Comparison of ENCODE assay signal across 10 cellular contexts in genomic region chrX:54452920-54453319, GRCh38. TPM values are rescaled to one million over a fixed set of nuclear protein-coding genes. Genes with fewer than 3 reads are reported as not detected.
DNase-seq lines count a peak whose midpoint lies in the region; ATAC-seq and TF ChIP-seq lines count a peak whose summit lies in the region.
"Had no signal": no experiment of that assay in that cellular context is flagged by ENCODE, and none has a peak within 500 bp of the region (broad histone marks: within the 10 kb centered on the region; RNA-seq: fewer than 3 reads in every experiment).

No MANE protein-coding gene starts in this region.

- peaks cover 18% of the 10 kb centered on the region for H3K36me3 Mint-ChIP-seq in GM23338 (ENCODE audit: low read depth)

- no peaks in the 10 kb centered on the region for H3K79me2 ChIP-seq in GM23338 (replicated peaks; ENCODE audit: insufficient read depth)

- ATAC-seq in GM23338, result peak; percentile 93
- ATAC-seq in HG02970 (IDR thresholded peaks at IDR 0.05; ENCODE audit: low FRiP score, unreplicated experiment), result no peak
- no peak for ATAC-seq in activated CD4-positive, CD25-positive, alpha-beta regulatory T cell treated with anti-CD3 and anti-CD28 coated beads, Interleukin-2, amount 50 U/mL, for 24 hours

- no peaks in the 10 kb centered on the region for H4K20me1 ChIP-seq in GM23338 (replicated peaks; ENCODE audit: insufficient read depth)

- TF ChIP-seq CTCF in AG09309 (IDR thresholded peaks at IDR 0.05; ENCODE audit: control insufficient read depth, insufficient read depth, low read depth, low read length, missing control alignments) (peak; percentile 30), GM23338 (conservative IDR thresholded peaks at IDR 0.05; ENCODE audit: low read depth in 2 of 2) (peak; percentile 43 to 59), foreskin fibroblast (IDR thresholded peaks at IDR 0.05; ENCODE audit: low read depth, low read length) (peak; percentile 14)

- H3K4me3 Mint-ChIP-seq in GM23338, result no peak overlapping the region

- H3K27me3 ChIP-seq in GM23338 (ENCODE audit: insufficient read depth), result no peaks in the 10 kb centered on the region

- no peaks in the 10 kb centered on the region for H3K9me2 ChIP-seq in GM23338 (ENCODE audit: insufficient read depth)

- no peak overlapping the region for H3K27ac Mint-ChIP-seq in GM23338

- no peaks in the 10 kb centered on the region for H3K36me3 ChIP-seq in GM23338 (ENCODE audit: insufficient read depth)

- no peaks in the 10 kb centered on the region for H3K4me1 ChIP-seq in GM23338 (ENCODE audit: insufficient read depth)

- H3K27ac ChIP-seq in GM23338 (ENCODE audit: low read depth), result no peak overlapping the region

- H3K4me2 ChIP-seq in GM23338, result no peak overlapping the region

- no peaks in the 10 kb centered on the region for H3F3A ChIP-seq in GM23338 (replicated peaks; ENCODE audit: low read depth)

- H3K4me3 ChIP-seq in AG09309 (ENCODE audit: control insufficient read depth, low read depth, low read length) (no peak overlapping the region), GM23338 (no peak overlapping the region), foreskin fibroblast (ENCODE audit: low read depth in 1 of 2, low read length in 2 of 2) (no peak overlapping the region)

- no peaks in the 10 kb centered on the region for H3K27me3 Mint-ChIP-seq in GM23338 (ENCODE audit: insufficient read depth, low read depth, poor library complexity)

- H3K9me3 Mint-ChIP-seq in GM23338, result no peaks in the 10 kb centered on the region

- DNase-seq in AG09309 (ENCODE audit: low read depth), result no peak
- peak; percentile 58 for DNase-seq in GM23338 (ENCODE audit: low spot score)
- peak; percentile 59 to 64 for DNase-seq in SHP77 (lab: John Stamatoyannopoulos, UW)
- peak in 1 of 2 donors; percentile 34 for DNase-seq in foreskin fibroblast
- DNase-seq in stimulated activated CD8-positive, alpha-beta memory T cell treated with anti-CD3 and anti-CD28 coated beads, Interleukin-4, amount 100 ng/mL, for 48 hours, result no peak
- DNase-seq in occipital lobe (lab: John Stamatoyannopoulos, UW), result no peak
- DNase-seq: hypothalamus, NCI-H510A had no signal

- no peak overlapping the region for H2AFZ ChIP-seq in GM23338

- H3K4me1 Mint-ChIP-seq in GM23338, result peaks cover 3% of the 10 kb centered on the region

TF ChIP-seq in GM23338, 12 proteins besides CTCF, POLR2A, EP300 and RAD21 (continues in another document):
- no peak for TF ChIP-seq CREB1 (CRISPR knock-in tag; IDR thresholded peaks at IDR 0.05; ENCODE audit: low read depth)
- TF ChIP-seq EZH2phosphoT487 (IDR thresholded peaks at IDR 0.05; ENCODE audit: unreplicated experiment), result no peak
- TF ChIP-seq POLR2AphosphoS5 (IDR thresholded peaks at IDR 0.05; ENCODE audit: low read depth), result no peak
- TF ChIP-seq STAT1 (IDR thresholded peaks at IDR 0.05; ENCODE audit: unreplicated experiment), result no peak
- TF ChIP-seq, protein P1, sequence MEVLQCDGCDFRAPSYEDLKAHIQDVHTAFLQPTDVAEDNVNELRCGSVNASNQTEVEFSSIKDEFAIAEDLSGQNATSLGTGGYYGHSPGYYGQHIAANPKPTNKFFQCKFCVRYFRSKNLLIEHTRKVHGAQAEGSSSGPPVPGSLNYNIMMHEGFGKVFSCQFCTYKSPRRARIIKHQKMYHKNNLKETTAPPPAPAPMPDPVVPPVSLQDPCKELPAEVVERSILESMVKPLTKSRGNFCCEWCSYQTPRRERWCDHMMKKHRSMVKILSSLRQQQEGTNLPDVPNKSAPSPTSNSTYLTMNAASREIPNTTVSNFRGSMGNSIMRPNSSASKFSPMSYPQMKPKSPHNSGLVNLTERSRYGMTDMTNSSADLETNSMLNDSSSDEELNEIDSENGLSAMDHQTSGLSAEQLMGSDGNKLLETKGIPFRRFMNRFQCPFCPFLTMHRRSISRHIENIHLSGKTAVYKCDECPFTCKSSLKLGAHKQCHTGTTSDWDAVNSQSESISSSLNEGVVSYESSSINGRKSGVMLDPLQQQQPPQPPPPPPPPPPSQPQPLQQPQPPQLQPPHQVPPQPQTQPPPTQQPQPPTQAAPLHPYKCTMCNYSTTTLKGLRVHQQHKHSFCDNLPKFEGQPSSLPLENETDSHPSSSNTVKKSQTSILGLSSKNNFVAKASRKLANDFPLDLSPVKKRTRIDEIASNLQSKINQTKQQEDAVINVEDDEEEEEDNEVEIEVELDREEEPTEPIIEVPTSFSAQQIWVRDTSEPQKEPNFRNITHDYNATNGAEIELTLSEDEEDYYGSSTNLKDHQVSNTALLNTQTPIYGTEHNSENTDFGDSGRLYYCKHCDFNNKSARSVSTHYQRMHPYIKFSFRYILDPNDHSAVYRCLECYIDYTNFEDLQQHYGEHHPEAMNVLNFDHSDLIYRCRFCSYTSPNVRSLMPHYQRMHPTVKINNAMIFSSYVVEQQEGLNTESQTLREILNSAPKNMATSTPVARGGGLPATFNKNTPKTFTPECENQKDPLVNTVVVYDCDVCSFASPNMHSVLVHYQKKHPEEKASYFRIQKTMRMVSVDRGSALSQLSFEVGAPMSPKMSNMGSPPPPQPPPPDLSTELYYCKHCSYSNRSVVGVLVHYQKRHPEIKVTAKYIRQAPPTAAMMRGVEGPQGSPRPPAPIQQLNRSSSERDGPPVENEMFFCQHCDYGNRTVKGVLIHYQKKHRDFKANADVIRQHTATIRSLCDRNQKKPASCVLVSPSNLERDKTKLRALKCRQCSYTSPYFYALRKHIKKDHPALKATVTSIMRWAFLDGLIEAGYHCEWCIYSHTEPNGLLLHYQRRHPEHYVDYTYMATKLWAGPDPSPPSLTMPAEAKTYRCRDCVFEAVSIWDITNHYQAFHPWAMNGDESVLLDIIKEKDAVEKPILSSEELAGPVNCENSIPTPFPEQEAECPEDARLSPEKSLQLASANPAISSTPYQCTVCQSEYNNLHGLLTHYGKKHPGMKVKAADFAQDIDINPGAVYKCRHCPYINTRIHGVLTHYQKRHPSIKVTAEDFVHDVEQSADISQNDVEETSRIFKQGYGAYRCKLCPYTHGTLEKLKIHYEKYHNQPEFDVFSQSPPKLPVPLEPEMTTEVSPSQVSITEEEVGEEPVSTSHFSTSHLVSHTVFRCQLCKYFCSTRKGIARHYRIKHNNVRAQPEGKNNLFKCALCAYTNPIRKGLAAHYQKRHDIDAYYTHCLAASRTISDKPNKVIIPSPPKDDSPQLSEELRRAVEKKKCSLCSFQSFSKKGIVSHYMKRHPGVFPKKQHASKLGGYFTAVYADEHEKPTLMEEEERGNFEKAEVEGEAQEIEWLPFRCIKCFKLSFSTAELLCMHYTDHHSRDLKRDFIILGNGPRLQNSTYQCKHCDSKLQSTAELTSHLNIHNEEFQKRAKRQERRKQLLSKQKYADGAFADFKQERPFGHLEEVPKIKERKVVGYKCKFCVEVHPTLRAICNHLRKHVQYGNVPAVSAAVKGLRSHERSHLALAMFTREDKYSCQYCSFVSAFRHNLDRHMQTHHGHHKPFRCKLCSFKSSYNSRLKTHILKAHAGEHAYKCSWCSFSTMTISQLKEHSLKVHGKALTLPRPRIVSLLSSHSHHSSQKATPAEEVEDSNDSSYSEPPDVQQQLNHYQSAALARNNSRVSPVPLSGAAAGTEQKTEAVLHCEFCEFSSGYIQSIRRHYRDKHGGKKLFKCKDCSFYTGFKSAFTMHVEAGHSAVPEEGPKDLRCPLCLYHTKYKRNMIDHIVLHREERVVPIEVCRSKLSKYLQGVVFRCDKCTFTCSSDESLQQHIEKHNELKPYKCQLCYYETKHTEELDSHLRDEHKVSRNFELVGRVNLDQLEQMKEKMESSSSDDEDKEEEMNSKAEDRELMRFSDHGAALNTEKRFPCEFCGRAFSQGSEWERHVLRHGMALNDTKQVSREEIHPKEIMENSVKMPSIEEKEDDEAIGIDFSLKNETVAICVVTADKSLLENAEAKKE (CRISPR knock-in tag; IDR thresholded peaks at IDR 0.05), result no peak
- no peak for TF ChIP-seq REST (IDR thresholded peaks at IDR 0.05; ENCODE audit: unreplicated experiment)
- no peak for TF ChIP-seq NANOG (IDR thresholded peaks at IDR 0.05; ENCODE audit: borderline replicate concordance)
- TF ChIP-seq ZNF114 (CRISPR knock-in tag; IDR thresholded peaks at IDR 0.05), result no peak
- no peak for TF ChIP-seq JUNB (IDR thresholded peaks at IDR 0.05; ENCODE audit: unreplicated experiment)
- TF ChIP-seq ZNF331 (CRISPR knock-in tag; IDR thresholded peaks at IDR 0.05; ENCODE audit: low read depth), result no peak

RNA-seq across cellular contexts. Expression of gene TSR2, which starts 12.7 kb away (rescaled TPM):
- 20.6 and 26.0 TPM in 2 replicates for total RNA-seq in GM23338 (2014; rRNA removed; shearing (Covaris generic))
- polyA plus RNA-seq in GM23338 (2016; fragmentation: Nextera tagmentation; extraction: Ambion mirVana), result 52.2 and 60.1 TPM in 2 replicates
- total RNA-seq in occipital lobe, result 11.9 TPM

RNA-seq across cellular contexts. Expression of gene FGD1, which starts 43.1 kb away (rescaled TPM):
- 23.8 and 24.9 TPM in 2 replicates for total RNA-seq in GM23338 (2014; rRNA removed; shearing (Covaris generic))
- 11.8 and 12.7 TPM in 2 replicates for polyA plus RNA-seq in GM23338 (2016; fragmentation: Nextera tagmentation; extraction: Ambion mirVana)
- total RNA-seq in occipital lobe, result 9.0 TPM

Comparison
In these comparisons a context has a peak if more than half of its experiments do, and no peak if none do; other contexts are left out.
1. DNase-seq: peak in GM23338 (single experiment) and SHP77 (2 of 2); none in AG09309 (single experiment), stimulated activated CD8-positive, alpha-beta memory T cell treated with anti-CD3 and anti-CD28 coated beads, Interleukin-4, amount 100 ng/mL, for 48 hours (single experiment) and occipital lobe (single experiment).
2. Peak in every context shown above with its lines, with median percentiles within 50 percentile points of each other: CTCF ChIP-seq.